9 cellular contexts compared by ENCODE assay signal in genomic region chr3:170414202-170414663, GRCh38. TPM values are rescaled to one million over a fixed set of nuclear protein-coding genes. Genes with fewer than 3 reads are reported as not detected.
DNase-seq lines count a peak whose midpoint lies in the region; ATAC-seq and TF ChIP-seq lines count a peak whose summit lies in the region.
"Had no signal": no experiment of that assay in that cellular context is flagged by ENCODE, and none has a peak within 500 bp of the region (broad histone marks: within the 10 kb centered on the region; RNA-seq: fewer than 3 reads in every experiment).

No MANE protein-coding gene starts in this region.

- DNase-seq in GM23338 (ENCODE audit: low spot score) (peak; percentile 86), NCI-H1694 treated with DMSO at 0.1 percent for 48 hours (lab: John Stamatoyannopoulos, UW) (peak; percentile 93), SW480 (ENCODE audit: low spot score) (peak; percentile 78), coronary artery (ENCODE audit: low spot score) (no peak), lung microvascular endothelial cell (ENCODE audit: low read depth in 2 of 2) (peak; percentile 81 to 86), thyroid gland (peak; percentile 20 to 23)
- DNase-seq: activated naive CD8-positive, alpha-beta T cell treated with anti-CD3 and anti-CD28 coated beads, Interleukin-2, amount 10 ng/mL, durations not matched to agents 7 days and 5 days had no signal

- no peak overlapping the region for H3K4me2 ChIP-seq in DOHH2 (ENCODE audit: low read length)
- no peak overlapping the region for H3K4me2 ChIP-seq in GM23338

- no peaks in the 10 kb centered on the region for H3K36me3 ChIP-seq in DOHH2 (ENCODE audit: control insufficient read depth, low read length)
- no peaks in the 10 kb centered on the region for H3K36me3 ChIP-seq in GM23338 (ENCODE audit: insufficient read depth)
- no peaks in the 10 kb centered on the region for H3K36me3 ChIP-seq in thyroid gland

- H3K9me3 Mint-ChIP-seq in GM23338: 0 out of 3 replicates have a peak, but pooled peaks cover 2% of the 10 kb centered on the region
- H3K9me3 Mint-ChIP-seq: activated naive CD8-positive, alpha-beta T cell treated with anti-CD3 and anti-CD28 coated beads, Interleukin-2, amount 10 ng/mL, durations not matched to agents 7 days and 5 days had no signal

- no peaks in the 10 kb centered on the region for H3K79me2 ChIP-seq in DOHH2 (ENCODE audit: control insufficient read depth, low read length)
- H3K79me2 ChIP-seq in GM23338 (replicated peaks; ENCODE audit: insufficient read depth): no peaks in the 10 kb centered on the region

- peaks cover 11% of the 10 kb centered on the region for H3K4me1 Mint-ChIP-seq in GM23338

- intact Hi-C loops in thyroid gland (cut with DNase I): loop anchor here (5.0 kb wide), 1 partner anchor 102 kb away; no protein-coding TSS in a partner anchor

- no peaks in the 10 kb centered on the region for H4K20me1 ChIP-seq in DOHH2 (ENCODE audit: control insufficient read depth, insufficient read depth, low read depth, low read length)
- H4K20me1 ChIP-seq in GM23338 (replicated peaks; ENCODE audit: insufficient read depth): no peaks in the 10 kb centered on the region

- no peak overlapping the region for H3K27ac ChIP-seq in DOHH2 (ENCODE audit: low read depth, low read length)
- no peak overlapping the region for H3K27ac ChIP-seq in GM23338 (ENCODE audit: low read depth)
- no peak overlapping the region for H3K27ac ChIP-seq in coronary artery
- no peak overlapping the region for H3K27ac ChIP-seq in thyroid gland

- H3K4me3 Mint-ChIP-seq in GM23338: no peak overlapping the region
- H3K4me3 Mint-ChIP-seq: activated naive CD8-positive, alpha-beta T cell treated with anti-CD3 and anti-CD28 coated beads, Interleukin-2, amount 10 ng/mL, durations not matched to agents 7 days and 5 days had no signal

- H3F3A ChIP-seq in DOHH2 (ENCODE audit: control insufficient read depth, insufficient read depth) (no peaks in the 10 kb centered on the region), GM23338 (replicated peaks; ENCODE audit: low read depth) (peaks cover 14% of the 10 kb centered on the region)

- TF ChIP-seq POLR2A in thyroid gland (IDR thresholded peaks at IDR 0.05): no peak

- H3K4me1 ChIP-seq in DOHH2 (ENCODE audit: control insufficient read depth, low read length): 0 out of 2 replicates have a peak, but pooled peaks cover 3% of the 10 kb centered on the region
- peaks cover 8% of the 10 kb centered on the region; the same call in 1 of the 2 replicates for H3K4me1 ChIP-seq in GM23338 (ENCODE audit: insufficient read depth)
- peaks cover 5 to 7% of the 10 kb centered on the region in 2 donors for H3K4me1 ChIP-seq in thyroid gland

- no peak overlapping the region for H2AFZ ChIP-seq in GM23338

- peaks cover 21% of the 10 kb centered on the region for H3K27me3 Mint-ChIP-seq in GM23338 (ENCODE audit: insufficient read depth, low read depth, poor library complexity)

- 37 to 41% methylated on average over 5 of the region's 5 CpGs for WGBS in thyroid gland, 2 donors

- no peaks in the 10 kb centered on the region for H3K27me3 ChIP-seq in DOHH2 (ENCODE audit: control insufficient read depth, low read length)
- peaks cover 32% of the 10 kb centered on the region for H3K27me3 ChIP-seq in GM23338 (ENCODE audit: insufficient read depth)
- H3K27me3 ChIP-seq in thyroid gland: no peaks in the 10 kb centered on the region

- H3K36me3 Mint-ChIP-seq in GM23338 (ENCODE audit: low read depth): peaks cover 3% of the 10 kb centered on the region; the same call in 1 of the 3 replicates

- H3K27ac Mint-ChIP-seq in GM23338: no peak overlapping the region
- H3K27ac Mint-ChIP-seq: activated naive CD8-positive, alpha-beta T cell treated with anti-CD3 and anti-CD28 coated beads, Interleukin-2, amount 10 ng/mL, durations not matched to agents 7 days and 5 days had no signal

- TF ChIP-seq CTCF in DOHH2 (IDR thresholded peaks at IDR 0.05; ENCODE audit: low read depth, low read length, poor library complexity, severe bottlenecking) (peak; percentile 93), GM23338 (conservative IDR thresholded peaks at IDR 0.05; ENCODE audit: low read depth in 2 of 2) (peak; percentile 99), coronary artery (IDR thresholded peaks at IDR 0.05) (peak; percentile 89), thyroid gland (IDR thresholded peaks at IDR 0.05) (peak; percentile 64 to 95 (median 92))

- ATAC-seq in GM23338: peak; percentile 11
- no peak for ATAC-seq in HG03095 (IDR thresholded peaks at IDR 0.05; ENCODE audit: unreplicated experiment)

- no peaks in the 10 kb centered on the region for H3K9me2 ChIP-seq in DOHH2 (replicated peaks; ENCODE audit: control insufficient read depth, low read length)
- 0 out of 2 replicates have a peak, but pooled peaks cover 4% of the 10 kb centered on the region for H3K9me2 ChIP-seq in GM23338 (ENCODE audit: insufficient read depth)

- no peaks in the 10 kb centered on the region for H3K9me3 ChIP-seq in DOHH2 (ENCODE audit: control insufficient read depth, insufficient read depth, low read length)
- no peaks in the 10 kb centered on the region for H3K9me3 ChIP-seq in thyroid gland

- H3K4me3 ChIP-seq in DOHH2 (ENCODE audit: low read length) (no peak overlapping the region), GM23338 (no peak overlapping the region), coronary artery (no peak overlapping the region), thyroid gland (replicated peaks in 1 of 3) (no peak overlapping the region)

TF ChIP-seq in GM23338, 12 proteins besides CTCF, POLR2A, EP300 and RAD21 (continues in another document):
- no peak for TF ChIP-seq EZH2phosphoT487 (IDR thresholded peaks at IDR 0.05; ENCODE audit: unreplicated experiment)
- TF ChIP-seq, protein P1, sequence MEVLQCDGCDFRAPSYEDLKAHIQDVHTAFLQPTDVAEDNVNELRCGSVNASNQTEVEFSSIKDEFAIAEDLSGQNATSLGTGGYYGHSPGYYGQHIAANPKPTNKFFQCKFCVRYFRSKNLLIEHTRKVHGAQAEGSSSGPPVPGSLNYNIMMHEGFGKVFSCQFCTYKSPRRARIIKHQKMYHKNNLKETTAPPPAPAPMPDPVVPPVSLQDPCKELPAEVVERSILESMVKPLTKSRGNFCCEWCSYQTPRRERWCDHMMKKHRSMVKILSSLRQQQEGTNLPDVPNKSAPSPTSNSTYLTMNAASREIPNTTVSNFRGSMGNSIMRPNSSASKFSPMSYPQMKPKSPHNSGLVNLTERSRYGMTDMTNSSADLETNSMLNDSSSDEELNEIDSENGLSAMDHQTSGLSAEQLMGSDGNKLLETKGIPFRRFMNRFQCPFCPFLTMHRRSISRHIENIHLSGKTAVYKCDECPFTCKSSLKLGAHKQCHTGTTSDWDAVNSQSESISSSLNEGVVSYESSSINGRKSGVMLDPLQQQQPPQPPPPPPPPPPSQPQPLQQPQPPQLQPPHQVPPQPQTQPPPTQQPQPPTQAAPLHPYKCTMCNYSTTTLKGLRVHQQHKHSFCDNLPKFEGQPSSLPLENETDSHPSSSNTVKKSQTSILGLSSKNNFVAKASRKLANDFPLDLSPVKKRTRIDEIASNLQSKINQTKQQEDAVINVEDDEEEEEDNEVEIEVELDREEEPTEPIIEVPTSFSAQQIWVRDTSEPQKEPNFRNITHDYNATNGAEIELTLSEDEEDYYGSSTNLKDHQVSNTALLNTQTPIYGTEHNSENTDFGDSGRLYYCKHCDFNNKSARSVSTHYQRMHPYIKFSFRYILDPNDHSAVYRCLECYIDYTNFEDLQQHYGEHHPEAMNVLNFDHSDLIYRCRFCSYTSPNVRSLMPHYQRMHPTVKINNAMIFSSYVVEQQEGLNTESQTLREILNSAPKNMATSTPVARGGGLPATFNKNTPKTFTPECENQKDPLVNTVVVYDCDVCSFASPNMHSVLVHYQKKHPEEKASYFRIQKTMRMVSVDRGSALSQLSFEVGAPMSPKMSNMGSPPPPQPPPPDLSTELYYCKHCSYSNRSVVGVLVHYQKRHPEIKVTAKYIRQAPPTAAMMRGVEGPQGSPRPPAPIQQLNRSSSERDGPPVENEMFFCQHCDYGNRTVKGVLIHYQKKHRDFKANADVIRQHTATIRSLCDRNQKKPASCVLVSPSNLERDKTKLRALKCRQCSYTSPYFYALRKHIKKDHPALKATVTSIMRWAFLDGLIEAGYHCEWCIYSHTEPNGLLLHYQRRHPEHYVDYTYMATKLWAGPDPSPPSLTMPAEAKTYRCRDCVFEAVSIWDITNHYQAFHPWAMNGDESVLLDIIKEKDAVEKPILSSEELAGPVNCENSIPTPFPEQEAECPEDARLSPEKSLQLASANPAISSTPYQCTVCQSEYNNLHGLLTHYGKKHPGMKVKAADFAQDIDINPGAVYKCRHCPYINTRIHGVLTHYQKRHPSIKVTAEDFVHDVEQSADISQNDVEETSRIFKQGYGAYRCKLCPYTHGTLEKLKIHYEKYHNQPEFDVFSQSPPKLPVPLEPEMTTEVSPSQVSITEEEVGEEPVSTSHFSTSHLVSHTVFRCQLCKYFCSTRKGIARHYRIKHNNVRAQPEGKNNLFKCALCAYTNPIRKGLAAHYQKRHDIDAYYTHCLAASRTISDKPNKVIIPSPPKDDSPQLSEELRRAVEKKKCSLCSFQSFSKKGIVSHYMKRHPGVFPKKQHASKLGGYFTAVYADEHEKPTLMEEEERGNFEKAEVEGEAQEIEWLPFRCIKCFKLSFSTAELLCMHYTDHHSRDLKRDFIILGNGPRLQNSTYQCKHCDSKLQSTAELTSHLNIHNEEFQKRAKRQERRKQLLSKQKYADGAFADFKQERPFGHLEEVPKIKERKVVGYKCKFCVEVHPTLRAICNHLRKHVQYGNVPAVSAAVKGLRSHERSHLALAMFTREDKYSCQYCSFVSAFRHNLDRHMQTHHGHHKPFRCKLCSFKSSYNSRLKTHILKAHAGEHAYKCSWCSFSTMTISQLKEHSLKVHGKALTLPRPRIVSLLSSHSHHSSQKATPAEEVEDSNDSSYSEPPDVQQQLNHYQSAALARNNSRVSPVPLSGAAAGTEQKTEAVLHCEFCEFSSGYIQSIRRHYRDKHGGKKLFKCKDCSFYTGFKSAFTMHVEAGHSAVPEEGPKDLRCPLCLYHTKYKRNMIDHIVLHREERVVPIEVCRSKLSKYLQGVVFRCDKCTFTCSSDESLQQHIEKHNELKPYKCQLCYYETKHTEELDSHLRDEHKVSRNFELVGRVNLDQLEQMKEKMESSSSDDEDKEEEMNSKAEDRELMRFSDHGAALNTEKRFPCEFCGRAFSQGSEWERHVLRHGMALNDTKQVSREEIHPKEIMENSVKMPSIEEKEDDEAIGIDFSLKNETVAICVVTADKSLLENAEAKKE (CRISPR knock-in tag; IDR thresholded peaks at IDR 0.05): no peak
- TF ChIP-seq EZH2 (IDR thresholded peaks at IDR 0.05; ENCODE audit: low read depth, unreplicated experiment): no peak
- no peak for TF ChIP-seq STAT1 (IDR thresholded peaks at IDR 0.05; ENCODE audit: unreplicated experiment)
- TF ChIP-seq JUNB (IDR thresholded peaks at IDR 0.05; ENCODE audit: unreplicated experiment): no peak

RNA-seq across cellular contexts. Expression of gene CLDN11, which starts 4.4 kb away (rescaled TPM):
- 8.1 and 8.3 TPM in 2 replicates for total RNA-seq in GM23338 (2014; rRNA removed; shearing (Covaris generic))
- polyA plus RNA-seq in GM23338 (2016; fragmentation: Nextera tagmentation; extraction: Ambion mirVana): 5.2 and 6.8 TPM in 2 replicates
- total RNA-seq in lung microvascular endothelial cell: 27.6 and 144 TPM in 2 replicates
- 1 to 10 TPM; 3.2 to 6.6 (median 4.6) TPM for total RNA-seq in thyroid gland
- total RNA-seq: activated naive CD8-positive, alpha-beta T cell treated with anti-CD3 and anti-CD28 coated beads, Interleukin-2, amount 10 ng/mL, durations not matched to agents 7 days and 5 days had no signal

RNA-seq across cellular contexts. Expression of gene SKIL, which starts 56.7 kb away (rescaled TPM):
- total RNA-seq in GM23338 (2014; rRNA removed; shearing (Covaris generic)): 309 and 358 TPM in 2 replicates
- 134 and 141 TPM in 2 replicates for polyA plus RNA-seq in GM23338 (2016; fragmentation: Nextera tagmentation; extraction: Ambion mirVana)
- total RNA-seq in lung microvascular endothelial cell (53.6 and 79.6 TPM in 2 replicates), thyroid gland (10 to 100 TPM; 44.1 to 75.4 (median 58.9) TPM)
